Comparison of ENCODE assay signal across 8 cellular contexts in the genomic region with DNA sequence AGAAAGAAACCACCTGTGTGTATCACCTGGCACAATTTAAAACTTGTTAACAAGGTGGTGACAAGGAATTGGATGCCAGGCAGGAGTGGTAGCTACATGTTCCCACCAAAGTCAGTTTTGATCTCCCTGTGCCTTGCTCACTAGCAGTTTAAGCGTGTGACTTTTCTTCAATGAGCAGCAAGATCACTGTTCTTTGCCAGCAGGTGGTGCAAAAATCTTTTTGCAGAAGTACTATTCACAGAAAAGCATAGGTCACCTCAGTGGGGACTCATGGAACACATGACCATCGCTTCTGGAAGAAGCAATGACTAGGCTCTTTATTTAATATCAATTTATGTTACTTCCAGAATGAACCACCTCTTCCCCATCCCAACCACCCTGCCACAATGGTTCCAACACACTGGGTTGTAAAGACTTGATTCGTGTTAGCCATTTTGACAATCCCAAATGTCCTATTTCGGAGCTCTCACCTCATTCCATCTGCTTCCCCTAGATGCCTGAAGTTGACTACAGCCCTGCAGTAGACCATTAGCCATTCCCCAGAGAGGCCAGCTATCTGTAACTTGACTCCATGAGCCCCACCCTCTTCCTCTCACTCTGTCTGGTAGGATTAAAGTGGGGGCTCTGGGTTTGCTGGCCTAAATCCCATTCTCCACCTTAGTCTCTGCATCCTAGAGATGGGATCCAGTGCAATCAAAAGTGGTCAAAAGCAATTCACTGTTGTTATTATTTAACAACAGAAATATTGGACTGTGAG. TPM values are rescaled to one million over a fixed set of nuclear protein-coding genes. Genes with fewer than 3 reads are reported as not detected.
DNase-seq lines count a peak whose midpoint lies in the region; FAIRE-seq and TF ChIP-seq lines count a peak whose summit lies in the region.

No MANE protein-coding gene starts in this region.

- in situ Hi-C loops in astrocyte of the spinal cord (cut with HindIII; ENCODE audit: low sequenced_read_pairs): no loop called here

- FAIRE-seq in frontal cortex (lab: Jason Lieb, UNC): no peak

- DNase-seq in DMS 273 treated with DMSO at 0.1 percent for 48 hours (lab: John Stamatoyannopoulos, UW) (peak; percentile 16), astrocyte of the spinal cord (ENCODE audit: low read depth, low spot score) (peak; percentile 56), lung microvascular endothelial cell (ENCODE audit: low read depth in 2 of 2) (peak; percentile 24 to 40), frontal cortex (ENCODE audit: low spot score in 2 of 2) (no peak), NCI-H2081 (lab: John Stamatoyannopoulos, UW) (no peak), amygdala (lab: John Stamatoyannopoulos, UW) (no peak)
- DNase-seq in Jurkat, Clone E6-1 (ENCODE audit: low read depth, low spot score): peak; percentile 17
- DNase-seq in effector CD4-positive, alpha-beta T cell: no peak

- H3K4me3 ChIP-seq in Jurkat, Clone E6-1 (ENCODE audit: low read length): no peak overlapping the region
- H3K4me3 ChIP-seq in astrocyte of the spinal cord (ENCODE audit: low read depth, low read length): no peak overlapping the region

- TF ChIP-seq CTCF in astrocyte of the spinal cord (IDR thresholded peaks at IDR 0.05; ENCODE audit: low read depth, low read length): peak; percentile 37

RNA-seq across cellular contexts. Expression of a gene that starts 59.1 kb away (rescaled TPM):
- polyA plus RNA-seq in Jurkat, Clone E6-1 (2012; ENCODE audit: insufficient read depth, insufficient read length): not detected
- total RNA-seq in lung microvascular endothelial cell (under 0.01 and 0.22 TPM in 2 replicates), frontal cortex (10.2 TPM)

Comparison
In these comparisons a context has a peak if more than half of its experiments do, and no peak if none do; other contexts are left out.
1. DNase-seq: peak in DMS 273 treated with DMSO at 0.1 percent for 48 hours (single experiment), Jurkat, Clone E6-1 (single experiment), astrocyte of the spinal cord (single experiment) and lung microvascular endothelial cell (2 of 2); none in frontal cortex (0 of 2), NCI-H2081 (0 of 2), amygdala (0 of 56) and effector CD4-positive, alpha-beta T cell (single experiment).